8 cellular contexts compared by ENCODE assay signal in genomic region chr12:57487597-57488396, GRCh38. TPM values are rescaled to one million over a fixed set of nuclear protein-coding genes. Genes with fewer than 3 reads are reported as not detected.
DNase-seq lines count a peak whose midpoint lies in the region; ATAC-seq, FAIRE-seq and TF ChIP-seq lines count a peak whose summit lies in the region.

TSS of gene MARS1 (plus strand) at chr12:57488068. CDS start at chr12:57488091, 23 bp downstream.

- DNase-seq in BE2C (peak; percentile 94), NCI-H510A (lab: John Stamatoyannopoulos, UW) (peak; percentile 96), cerebellum (ENCODE audit: low spot score) (peak; percentile 94), kidney (peak; percentile 97)
- DNase-seq in activated CD4-positive, alpha-beta T cell treated with anti-CD3 and anti-CD28 coated beads for 1 hour = peak; percentile 90
- DNase-seq in stimulated activated CD4-positive, alpha-beta T cell treated with anti-CD3 and anti-CD28 coated beads, Interleukin-15, amount 100 ng/mL, for 24 hours = peak; percentile 95

- peak; percentile 98 for ATAC-seq in HG03439 (IDR thresholded peaks at IDR 0.05; ENCODE audit: unreplicated experiment)

- TF ChIP-seq POLR2A in GM19193 (IDR thresholded peaks at IDR 0.05; ENCODE audit: extremely low read depth, insufficient read depth, insufficient read length) = peak; percentile 92

- peak; percentile 73 for FAIRE-seq in kidney (lab: Jason Lieb, UNC)

- H3K27me3 ChIP-seq in BE2C = peaks cover 7% of the 10 kb centered on the region; the same call in 1 of the 2 replicates

- H3K4me3 ChIP-seq in BE2C (ENCODE audit: low read depth, low read length) = peak within 1 kb of the TSS; percentile 90
- peak within 1 kb of the TSS; percentile 90 to 99 for H3K4me3 ChIP-seq in kidney (ENCODE audit: low read length in 2 of 2)

- intact Hi-C loops in kidney (cut with DNase I) = no loop called here

- peaks cover 41% of the 10 kb centered on the region for H3K36me3 ChIP-seq in BE2C
- H3K36me3 ChIP-seq in kidney (ENCODE audit: control insufficient read depth in 1 of 2, insufficient read depth in 2 of 2, low read length in 2 of 2) = peaks cover 8 to 27% of the 10 kb centered on the region in 2 donors

- H3K9me3 ChIP-seq in BE2C (no peaks in the 10 kb centered on the region), kidney (ENCODE audit: control insufficient read depth in 1 of 2, low read length in 2 of 2) (no peaks in the 10 kb centered on the region)

- no peaks in the 10 kb centered on the region for H3K4me1 ChIP-seq in BE2C
- H3K4me1 ChIP-seq in kidney (ENCODE audit: control insufficient read depth in 1 of 2, insufficient read depth in 1 of 2, low read depth in 1 of 2, low read length in 2 of 2) = peaks cover 0 to 10% of the 10 kb centered on the region in 2 donors

- H3K27ac ChIP-seq in kidney (ENCODE audit: low read depth in 2 of 2, low read length in 2 of 2) = peak within 1 kb of the TSS in 1 of 2 donors; percentile 77

- H3K9ac ChIP-seq in kidney (ENCODE audit: low read length in 2 of 2) = peak within 1 kb of the TSS; percentile 90 to 96

- TF ChIP-seq CTCF in BE2C (IDR thresholded peaks at IDR 0.05; ENCODE audit: low read depth, low read length) (no peak), kidney (IDR thresholded peaks at IDR 0.05; ENCODE audit: borderline replicate concordance, extremely low read depth, insufficient read depth) (no peak)

RNA-seq across cellular contexts. Expression of gene MARS1, which starts in this region (rescaled TPM):
- 846 TPM for polyA plus RNA-seq in BE2C (2012; ENCODE audit: insufficient read depth, insufficient read length, low read depth)
- total RNA-seq in cerebellum (82.4 TPM), kidney (158 TPM)
- 62.8 TPM for polyA plus RNA-seq in kidney (ENCODE audit: insufficient read depth, low read depth, low replicate concordance)
